1 cellular context compared by ENCODE assay signal in genomic region chr9:112033237-112034215, GRCh38.
TF ChIP-seq lines count a peak whose summit lies in the region.

No MANE protein-coding gene starts in this region.

TF ChIP-seq in GM12878, 131 proteins besides CTCF, POLR2A, EP300 and RAD21 (continued from another document and continues in another):
- no peak for TF ChIP-seq IRF3 (IDR thresholded peaks at IDR 0.05)
- TF ChIP-seq IKZF1 (conservative IDR thresholded peaks at IDR 0.05) = no peak
- no peak for TF ChIP-seq YBX1 (IDR thresholded peaks at IDR 0.05)
- no peak for TF ChIP-seq RBBP5 (conservative IDR thresholded peaks at IDR 0.05)
- no peak for TF ChIP-seq BRCA1 (IDR thresholded peaks at IDR 0.05; ENCODE audit: low read depth, low read length)
- 0 out of 2 replicates have a peak, but pooled peaks have one; percentile 7 for TF ChIP-seq PAX5 (IDR thresholded peaks at IDR 0.05; ENCODE audit: borderline replicate concordance, low read depth, low read length)
- TF ChIP-seq PRDM15 (CRISPR knock-in tag; IDR thresholded peaks at IDR 0.05) = no peak
- TF ChIP-seq ZNF384 (IDR thresholded peaks at IDR 0.05; ENCODE audit: borderline replicate concordance, low read depth, low read length) = no peak
- TF ChIP-seq ZBTB4 (CRISPR knock-in tag; IDR thresholded peaks at IDR 0.05) = 0 out of 2 replicates have a peak, but pooled peaks have one; percentile 11
- peak; percentile 24 for TF ChIP-seq RELA (IDR thresholded peaks at IDR 0.05; ENCODE audit: borderline replicate concordance, partially characterized antibody)
- no peak for TF ChIP-seq STAT1 (conservative IDR thresholded peaks at IDR 0.05)
- peak; percentile 53; the same call in 1 of the 2 replicates for TF ChIP-seq SPI1 (IDR thresholded peaks at IDR 0.05; ENCODE audit: borderline replicate concordance, insufficient read depth, low read depth, low read length)
- TF ChIP-seq HSF1 (IDR thresholded peaks at IDR 0.05; ENCODE audit: low read depth, low read length) = no peak
- no peak for TF ChIP-seq E2F8 (IDR thresholded peaks at IDR 0.05; ENCODE audit: low read depth, partially characterized antibody)
- no peak for TF ChIP-seq POLR2AphosphoS2 (IDR thresholded peaks at IDR 0.05; ENCODE audit: low read depth, low read length)
- no peak for TF ChIP-seq BACH1 (IDR thresholded peaks at IDR 0.05; ENCODE audit: borderline replicate concordance)
- TF ChIP-seq ATF7 (IDR thresholded peaks at IDR 0.05; ENCODE audit: low read depth) = no peak
- no peak for TF ChIP-seq SMAD1 (IDR thresholded peaks at IDR 0.05; ENCODE audit: low read depth, partially characterized antibody)
- no peak for TF ChIP-seq CHD1 (IDR thresholded peaks at IDR 0.05; ENCODE audit: low read depth, low read length)
- no peak for TF ChIP-seq GATAD2B (conservative IDR thresholded peaks at IDR 0.05; ENCODE audit: low read depth)
- no peak for TF ChIP-seq SMAD5 (IDR thresholded peaks at IDR 0.05; ENCODE audit: low read depth)
- no peak for TF ChIP-seq KAT2A (conservative IDR thresholded peaks at IDR 0.05; ENCODE audit: control insufficient read depth, low read depth, low read length)
- no peak for TF ChIP-seq ZNF274 (IDR thresholded peaks at IDR 0.05; ENCODE audit: insufficient read depth, insufficient read length)
- no peak for TF ChIP-seq SP1 (IDR thresholded peaks at IDR 0.05; ENCODE audit: low read depth, low read length)
- no peak for TF ChIP-seq CBX5 (IDR thresholded peaks at IDR 0.05; ENCODE audit: low read depth)
- no peak for TF ChIP-seq MTA3 (IDR thresholded peaks at IDR 0.05; ENCODE audit: borderline replicate concordance, low read length)
- TF ChIP-seq IKZF2 (IDR thresholded peaks at IDR 0.05) = no peak
- no peak for TF ChIP-seq FOXM1 (IDR thresholded peaks at IDR 0.05; ENCODE audit: low read depth, low read length)
- TF ChIP-seq ATF3 (IDR thresholded peaks at IDR 0.05; ENCODE audit: borderline replicate concordance, extremely low read depth, low read depth, low read length) = no peak
- peak; percentile 76 for TF ChIP-seq POLR2AphosphoS5 (IDR thresholded peaks at IDR 0.05; ENCODE audit: low read length)
- TF ChIP-seq PAX8 (IDR thresholded peaks at IDR 0.05) = no peak
- TF ChIP-seq FOS (IDR thresholded peaks at IDR 0.05; ENCODE audit: borderline replicate concordance, extremely low read depth, insufficient read length) = no peak
- no peak for TF ChIP-seq CBFB (IDR thresholded peaks at IDR 0.05; ENCODE audit: low read depth)
- TF ChIP-seq HDAC6 (IDR thresholded peaks at IDR 0.05; ENCODE audit: unreplicated experiment) = peak; percentile 16
- no peak for TF ChIP-seq NFYA (IDR thresholded peaks at IDR 0.05; ENCODE audit: borderline replicate concordance, low read depth, low read length)
- peak; percentile 46; the same call in 1 of the 2 replicates for TF ChIP-seq BCL11A (IDR thresholded peaks at IDR 0.05; ENCODE audit: low read depth, low read length)
- TF ChIP-seq REST (IDR thresholded peaks at IDR 0.05; ENCODE audit: low read depth, low read length) = no peak
- no peak for TF ChIP-seq E2F4 (IDR thresholded peaks at IDR 0.05; ENCODE audit: low read depth, low read length)
- no peak for TF ChIP-seq JUND (IDR thresholded peaks at IDR 0.05; ENCODE audit: low read depth, low read length)
- peak in 1 of 2 experiments; percentile 32; a peak in 1 of 4 replicates for TF ChIP-seq ETV6 (conservative IDR thresholded peaks at IDR 0.05 in 1 of 2, IDR thresholded peaks at IDR 0.05 in 1 of 2; ENCODE audit: borderline replicate concordance in 1 of 2, low read depth in 1 of 2)
- peak; percentile 54; the same call in 1 of the 3 replicates for TF ChIP-seq POU2F2 (IDR thresholded peaks at IDR 0.05; ENCODE audit: borderline replicate concordance, low read depth, low read length)
- TF ChIP-seq GABPA (IDR thresholded peaks at IDR 0.05; ENCODE audit: low read depth) = no peak
- no peak for TF ChIP-seq TARDBP (IDR thresholded peaks at IDR 0.05; ENCODE audit: borderline replicate concordance)
- peak; percentile 87 for TF ChIP-seq RELB (IDR thresholded peaks at IDR 0.05; ENCODE audit: low read depth)
- peak; percentile 69; the same call in 1 of the 2 replicates for TF ChIP-seq MEF2A (IDR thresholded peaks at IDR 0.05; ENCODE audit: insufficient read depth, low read depth, low read length)
- peak; percentile 32; the same call in 1 of the 2 replicates for TF ChIP-seq CREM (IDR thresholded peaks at IDR 0.05; ENCODE audit: low read depth)
